ENCODE assay signal across 1 cellular context in the genomic region with DNA sequence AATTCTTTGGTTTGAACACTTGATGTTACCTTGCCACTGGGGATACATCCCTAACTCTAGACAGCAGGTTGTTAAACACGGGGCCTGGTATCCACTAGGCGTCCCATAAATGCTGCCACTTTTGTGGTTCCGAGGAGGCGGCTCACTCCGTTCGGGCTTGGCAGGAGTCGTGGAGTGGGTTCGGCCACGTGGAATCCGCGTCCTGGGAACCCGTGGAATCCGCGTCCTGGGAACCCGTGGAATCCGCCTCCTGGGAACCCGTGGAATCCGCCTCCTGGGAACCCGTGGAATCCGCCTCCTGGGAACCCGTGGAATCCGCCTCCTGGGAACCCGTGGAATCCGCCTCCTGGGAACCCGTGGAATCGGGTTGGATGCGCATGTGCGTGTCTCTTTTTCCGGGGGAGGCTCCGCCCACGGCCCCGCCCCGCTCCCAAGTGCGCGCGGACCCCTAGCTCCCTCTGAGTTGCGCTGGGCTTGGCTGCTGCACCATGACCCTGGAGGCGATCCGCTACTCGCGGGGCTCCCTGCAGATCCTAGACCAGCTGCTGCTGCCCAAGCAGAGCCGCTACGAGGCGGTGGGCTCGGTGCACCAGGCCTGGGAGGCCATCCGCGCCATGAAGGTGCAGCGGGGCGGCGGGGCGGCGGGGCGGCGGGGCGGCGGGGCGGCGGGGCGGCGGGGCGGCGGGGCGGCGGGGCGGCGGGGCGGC.
A peak's percentile ranks its signal among the peaks of the same experiment; 100 is the strongest.
TF ChIP-seq lines count a peak whose summit lies in the region.

MRI1 (plus strand) TSS at position 422 of the 707 bp plus-strand sequence; CDS start at position 489, 67 bp downstream.

TF ChIP-seq in HepG2, 621 proteins besides CTCF, POLR2A, EP300 and RAD21 (continued from another document and continues in another):
- TF ChIP-seq, protein P1, sequence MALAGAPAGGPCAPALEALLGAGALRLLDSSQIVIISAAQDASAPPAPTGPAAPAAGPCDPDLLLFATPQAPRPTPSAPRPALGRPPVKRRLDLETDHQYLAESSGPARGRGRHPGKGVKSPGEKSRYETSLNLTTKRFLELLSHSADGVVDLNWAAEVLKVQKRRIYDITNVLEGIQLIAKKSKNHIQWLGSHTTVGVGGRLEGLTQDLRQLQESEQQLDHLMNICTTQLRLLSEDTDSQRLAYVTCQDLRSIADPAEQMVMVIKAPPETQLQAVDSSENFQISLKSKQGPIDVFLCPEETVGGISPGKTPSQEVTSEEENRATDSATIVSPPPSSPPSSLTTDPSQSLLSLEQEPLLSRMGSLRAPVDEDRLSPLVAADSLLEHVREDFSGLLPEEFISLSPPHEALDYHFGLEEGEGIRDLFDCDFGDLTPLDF (CRISPR knock-in tag; IDR thresholded peaks at IDR 0.05) = 0 out of 2 replicates have a peak, but pooled peaks have one; percentile 47
- TF ChIP-seq ZNF576 (CRISPR knock-in tag; IDR thresholded peaks at IDR 0.05) (no peak), ZNF597 (CRISPR knock-in tag; IDR thresholded peaks at IDR 0.05) (no peak), SMARCE1 (IDR thresholded peaks at IDR 0.05; ENCODE audit: borderline replicate concordance) (no peak), CREBL2 (CRISPR knock-in tag; IDR thresholded peaks at IDR 0.05; ENCODE audit: borderline replicate concordance) (no peak), ZNF230 (CRISPR knock-in tag; IDR thresholded peaks at IDR 0.05) (no peak), TCF12 (IDR thresholded peaks at IDR 0.05) (no peak), TCF12 (CRISPR knock-in tag; IDR thresholded peaks at IDR 0.05) (no peak), RARA (CRISPR knock-in tag; IDR thresholded peaks at IDR 0.05) (no peak), ZNF792 (CRISPR knock-in tag; IDR thresholded peaks at IDR 0.05) (0 out of 2 replicates have a peak, but pooled peaks have one; percentile 19), ZNF10 (CRISPR knock-in tag; IDR thresholded peaks at IDR 0.05; ENCODE audit: borderline replicate concordance, low read depth) (no peak), ZSCAN29 (CRISPR knock-in tag; conservative IDR thresholded peaks at IDR 0.05) (peak; percentile 87), REST (IDR thresholded peaks at IDR 0.05; ENCODE audit: borderline replicate concordance in 1 of 2, low read depth in 1 of 2, low read length in 2 of 2) (no peak), ZNF547 (CRISPR knock-in tag; IDR thresholded peaks at IDR 0.05) (peak; percentile 47; the same call in 1 of the 2 replicates), CHCHD3 (CRISPR knock-in tag; IDR thresholded peaks at IDR 0.05) (no peak), SIN3A (IDR thresholded peaks at IDR 0.05; ENCODE audit: borderline replicate concordance, low read depth, low read length) (peak; percentile 67; the same call in 1 of the 2 replicates), HOXA5 (CRISPR knock-in tag; IDR thresholded peaks at IDR 0.05) (peak; percentile 53; the same call in 1 of the 2 replicates), MNT (IDR thresholded peaks at IDR 0.05) (no peak), ZNF557 (CRISPR knock-in tag; IDR thresholded peaks at IDR 0.05) (no peak), EED (CRISPR knock-in tag; IDR thresholded peaks at IDR 0.05) (no peak), CREB1 (IDR thresholded peaks at IDR 0.05) (no peak), CREB1 (CRISPR knock-in tag; IDR thresholded peaks at IDR 0.05) (no peak), ASH2L (IDR thresholded peaks at IDR 0.05; ENCODE audit: insufficient read length, low read depth, low read length) (no peak), ZNF441 (CRISPR knock-in tag; IDR thresholded peaks at IDR 0.05; ENCODE audit: borderline replicate concordance) (no peak), ZNF205 (CRISPR knock-in tag; IDR thresholded peaks at IDR 0.05) (no peak), HES4 (CRISPR knock-in tag; IDR thresholded peaks at IDR 0.05; ENCODE audit: borderline replicate concordance) (0 out of 2 replicates have a peak, but pooled peaks have one; percentile 38), TEAD2 (CRISPR knock-in tag; IDR thresholded peaks at IDR 0.05) (no peak), GFI1 (CRISPR knock-in tag; IDR thresholded peaks at IDR 0.05; ENCODE audit: borderline replicate concordance) (no peak), ZNF746 (CRISPR knock-in tag; IDR thresholded peaks at IDR 0.05) (no peak), TBL1XR1 (IDR thresholded peaks at IDR 0.05; ENCODE audit: borderline replicate concordance, low read length, partially characterized antibody) (no peak), GPBP1L1 (CRISPR knock-in tag; IDR thresholded peaks at IDR 0.05) (no peak), ZSCAN30 (CRISPR knock-in tag; IDR thresholded peaks at IDR 0.05) (no peak), PHF21A (CRISPR knock-in tag; IDR thresholded peaks at IDR 0.05) (no peak), GTF2F1 (IDR thresholded peaks at IDR 0.05; ENCODE audit: low read length) (no peak), SSRP1 (CRISPR knock-in tag; IDR thresholded peaks at IDR 0.05) (no peak), KDM2A (CRISPR knock-in tag; IDR thresholded peaks at IDR 0.05; ENCODE audit: borderline replicate concordance, low read depth) (peak; percentile 73; the same call in 1 of the 2 replicates), THYN1 (CRISPR knock-in tag; IDR thresholded peaks at IDR 0.05; ENCODE audit: borderline replicate concordance, low read depth) (no peak), NFKB2 (CRISPR knock-in tag; IDR thresholded peaks at IDR 0.05; ENCODE audit: borderline replicate concordance) (no peak), SP1 (IDR thresholded peaks at IDR 0.05) (no peak), SP1 (CRISPR knock-in tag; IDR thresholded peaks at IDR 0.05) (peak; percentile 67), ZNF615 (CRISPR knock-in tag; IDR thresholded peaks at IDR 0.05; ENCODE audit: borderline replicate concordance) (no peak), PCBP2 (optimal IDR thresholded peaks at IDR 0.05; ENCODE audit: low read depth, low read length, poor library complexity, severe bottlenecking) (no peak), HMGA1 (CRISPR knock-in tag; conservative IDR thresholded peaks at IDR 0.05) (no peak)
- TF ChIP-seq, protein P2, sequence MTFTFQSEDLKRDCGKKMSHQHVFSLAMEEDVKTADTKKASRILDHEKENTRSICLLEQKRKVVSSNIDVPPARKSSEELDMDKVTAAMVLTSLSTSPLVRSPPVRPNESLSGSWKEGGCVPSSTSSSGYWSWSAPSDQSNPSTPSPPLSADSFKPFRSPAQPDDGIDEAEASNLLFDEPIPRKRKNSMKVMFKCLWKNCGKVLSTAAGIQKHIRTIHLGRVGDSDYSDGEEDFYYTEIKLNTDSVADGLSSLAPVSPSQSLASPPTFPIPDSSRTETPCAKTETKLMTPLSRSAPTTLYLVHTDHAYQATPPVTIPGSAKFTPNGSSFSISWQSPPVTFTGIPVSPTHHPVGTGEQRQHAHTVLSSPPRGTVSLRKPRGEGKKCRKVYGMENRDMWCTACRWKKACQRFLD (CRISPR knock-in tag; IDR thresholded peaks at IDR 0.05; ENCODE audit: borderline replicate concordance) = no peak
- TF ChIP-seq, protein P3, sequence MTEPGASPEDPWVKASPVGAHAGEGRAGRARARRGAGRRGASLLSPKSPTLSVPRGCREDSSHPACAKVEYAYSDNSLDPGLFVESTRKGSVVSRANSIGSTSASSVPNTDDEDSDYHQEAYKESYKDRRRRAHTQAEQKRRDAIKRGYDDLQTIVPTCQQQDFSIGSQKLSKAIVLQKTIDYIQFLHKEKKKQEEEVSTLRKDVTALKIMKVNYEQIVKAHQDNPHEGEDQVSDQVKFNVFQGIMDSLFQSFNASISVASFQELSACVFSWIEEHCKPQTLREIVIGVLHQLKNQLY (CRISPR knock-in tag; IDR thresholded peaks at IDR 0.05) = no peak
- TF ChIP-seq, protein P4, sequence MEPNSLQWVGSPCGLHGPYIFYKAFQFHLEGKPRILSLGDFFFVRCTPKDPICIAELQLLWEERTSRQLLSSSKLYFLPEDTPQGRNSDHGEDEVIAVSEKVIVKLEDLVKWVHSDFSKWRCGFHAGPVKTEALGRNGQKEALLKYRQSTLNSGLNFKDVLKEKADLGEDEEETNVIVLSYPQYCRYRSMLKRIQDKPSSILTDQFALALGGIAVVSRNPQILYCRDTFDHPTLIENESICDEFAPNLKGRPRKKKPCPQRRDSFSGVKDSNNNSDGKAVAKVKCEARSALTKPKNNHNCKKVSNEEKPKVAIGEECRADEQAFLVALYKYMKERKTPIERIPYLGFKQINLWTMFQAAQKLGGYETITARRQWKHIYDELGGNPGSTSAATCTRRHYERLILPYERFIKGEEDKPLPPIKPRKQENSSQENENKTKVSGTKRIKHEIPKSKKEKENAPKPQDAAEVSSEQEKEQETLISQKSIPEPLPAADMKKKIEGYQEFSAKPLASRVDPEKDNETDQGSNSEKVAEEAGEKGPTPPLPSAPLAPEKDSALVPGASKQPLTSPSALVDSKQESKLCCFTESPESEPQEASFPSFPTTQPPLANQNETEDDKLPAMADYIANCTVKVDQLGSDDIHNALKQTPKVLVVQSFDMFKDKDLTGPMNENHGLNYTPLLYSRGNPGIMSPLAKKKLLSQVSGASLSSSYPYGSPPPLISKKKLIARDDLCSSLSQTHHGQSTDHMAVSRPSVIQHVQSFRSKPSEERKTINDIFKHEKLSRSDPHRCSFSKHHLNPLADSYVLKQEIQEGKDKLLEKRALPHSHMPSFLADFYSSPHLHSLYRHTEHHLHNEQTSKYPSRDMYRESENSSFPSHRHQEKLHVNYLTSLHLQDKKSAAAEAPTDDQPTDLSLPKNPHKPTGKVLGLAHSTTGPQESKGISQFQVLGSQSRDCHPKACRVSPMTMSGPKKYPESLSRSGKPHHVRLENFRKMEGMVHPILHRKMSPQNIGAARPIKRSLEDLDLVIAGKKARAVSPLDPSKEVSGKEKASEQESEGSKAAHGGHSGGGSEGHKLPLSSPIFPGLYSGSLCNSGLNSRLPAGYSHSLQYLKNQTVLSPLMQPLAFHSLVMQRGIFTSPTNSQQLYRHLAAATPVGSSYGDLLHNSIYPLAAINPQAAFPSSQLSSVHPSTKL (CRISPR knock-in tag; IDR thresholded peaks at IDR 0.05) = no peak
